15 cellular contexts compared by ENCODE assay signal in the genomic region with DNA sequence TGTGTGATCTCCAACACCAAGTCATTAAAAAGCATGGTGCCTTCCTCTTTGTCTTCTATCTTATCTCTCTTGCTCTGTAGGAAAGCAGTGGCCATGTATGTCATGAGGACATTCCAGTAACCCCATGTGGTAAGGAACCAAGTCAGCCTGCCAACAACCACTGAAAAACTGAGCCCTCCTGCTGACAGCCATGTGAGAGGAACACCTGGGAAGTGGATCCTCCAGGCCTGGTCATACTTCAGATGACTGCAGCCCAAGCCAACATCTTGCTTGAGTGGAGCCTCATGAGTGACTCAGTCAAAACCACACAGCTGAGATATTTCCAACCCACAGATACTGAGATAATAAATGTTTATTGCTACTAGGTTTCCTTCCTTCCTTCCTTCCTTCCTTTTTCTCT.
DNase-seq lines count a peak whose midpoint lies in the region; ATAC-seq and TF ChIP-seq lines count a peak whose summit lies in the region.
"Had no signal": no experiment of that assay in that cellular context is flagged by ENCODE, and none has a peak within 500 bp of the region (broad histone marks: within the 10 kb centered on the region; RNA-seq: fewer than 3 reads in every experiment).

No MANE protein-coding gene starts in this region.

- H3K27me3 ChIP-seq in adipocyte (replicated peaks; ENCODE audit: control insufficient read depth, insufficient read depth, low read length) (no peaks in the 10 kb centered on the region), kidney epithelial cell (ENCODE audit: control insufficient read depth, insufficient read depth, low read length) (no peaks in the 10 kb centered on the region)
- H3K27me3 ChIP-seq: neutrophil had no signal

- H3K36me3 Mint-ChIP-seq in nephron progenitor cell (ENCODE audit: low read depth), result no peaks in the 10 kb centered on the region
- H3K36me3 Mint-ChIP-seq in naive thymus-derived CD8-positive, alpha-beta T cell, result no peaks in the 10 kb centered on the region

- H3K4me3 Mint-ChIP-seq in nephron progenitor cell, result no peak overlapping the region
- H3K4me3 Mint-ChIP-seq in naive thymus-derived CD8-positive, alpha-beta T cell, result no peak overlapping the region

- H3K4me1 ChIP-seq in adipocyte (ENCODE audit: control insufficient read depth, insufficient read depth, low read length), result no peaks in the 10 kb centered on the region
- H3K4me1 ChIP-seq: HAP-1 had no signal

- H3K27me3 Mint-ChIP-seq in nephron progenitor cell (ENCODE audit: low read depth, poor library complexity), result no peaks in the 10 kb centered on the region
- no peaks in the 10 kb centered on the region for H3K27me3 Mint-ChIP-seq in naive thymus-derived CD8-positive, alpha-beta T cell

- peaks cover 5% of the 10 kb centered on the region for H3K4me1 Mint-ChIP-seq in nephron progenitor cell
- no peaks in the 10 kb centered on the region for H3K4me1 Mint-ChIP-seq in naive thymus-derived CD8-positive, alpha-beta T cell

- TF ChIP-seq CTCF in kidney epithelial cell (IDR thresholded peaks at IDR 0.05; ENCODE audit: insufficient read depth, low read length, poor library complexity, severe bottlenecking) (no peak), nephron progenitor cell (IDR thresholded peaks at IDR 0.05) (no peak), GM20000 (IDR thresholded peaks at IDR 0.05; ENCODE audit: extremely low read depth, missing control alignments) (no peak)

- H3K4me3 ChIP-seq in adipocyte (ENCODE audit: low read length) (no peak overlapping the region), kidney epithelial cell (ENCODE audit: low read depth, low read length) (no peak overlapping the region)
- H3K4me3 ChIP-seq: HAP-1 had no signal

- DNase-seq in AG20443 (ENCODE audit: low spot score) (peak; percentile 43), HK-2 (ENCODE audit: unreplicated experiment) (peak; percentile 59), adipocyte (ENCODE audit: low read depth) (peak; percentile 27), kidney epithelial cell (ENCODE audit: low read depth) (peak; percentile 70), nephron progenitor cell (no peak), AML-193 (lab: John Stamatoyannopoulos, UW) (no peak), GM20000 (ENCODE audit: low spot score) (no peak)
- no peak for DNase-seq in naive thymus-derived CD8-positive, alpha-beta T cell
- DNase-seq: central memory CD4-positive, alpha-beta T cell; kidney; SIG-M5 had no signal

- POLR2A ChIA-PET in naive thymus-derived CD8-positive, alpha-beta T cell (lab: Charles Lee), result no interaction called here

- no peaks in the 10 kb centered on the region for H3K9me3 ChIP-seq in adipocyte (ENCODE audit: control insufficient read depth, low read length)
- H3K9me3 ChIP-seq: HAP-1, neutrophil had no signal

- no peak overlapping the region for H3K27ac Mint-ChIP-seq in nephron progenitor cell
- no peak overlapping the region for H3K27ac Mint-ChIP-seq in naive thymus-derived CD8-positive, alpha-beta T cell

- no peak for ATAC-seq in naive thymus-derived CD8-positive, alpha-beta T cell
- ATAC-seq: activated CD4-positive, CD25-positive, alpha-beta regulatory T cell treated with anti-CD3 and anti-CD28 coated beads, Interleukin-2, amount 50 U/mL, for 24 hours had no signal

- H3K9ac ChIP-seq in adipocyte (ENCODE audit: low read length), result no peak overlapping the region
- H3K9ac ChIP-seq: KMS-11 had no signal

- no peaks in the 10 kb centered on the region for H3K9me3 Mint-ChIP-seq in nephron progenitor cell
- H3K9me3 Mint-ChIP-seq in naive thymus-derived CD8-positive, alpha-beta T cell, result peaks cover 0 to 21% (median 3%) of the 10 kb centered on the region in 9 donors

- H3K36me3 ChIP-seq in adipocyte (ENCODE audit: control insufficient read depth, insufficient read depth, low read length, severe bottlenecking), result no peaks in the 10 kb centered on the region
- no peaks in the 10 kb centered on the region for H3K36me3 ChIP-seq in kidney epithelial cell (ENCODE audit: control insufficient read depth, insufficient read depth, low read length)
- H3K36me3 ChIP-seq: HAP-1, neutrophil had no signal

Comparison
In these comparisons a context has a peak if more than half of its experiments do, and no peak if none do; other contexts are left out.
1. DNase-seq: peak in AG20443 (single experiment), HK-2 (single experiment), adipocyte (single experiment) and kidney epithelial cell (single experiment); none in nephron progenitor cell (single experiment), naive thymus-derived CD8-positive, alpha-beta T cell (0 of 10), AML-193 (0 of 2) and GM20000 (single experiment).